9 cellular contexts compared by ENCODE assay signal in the genomic region with DNA sequence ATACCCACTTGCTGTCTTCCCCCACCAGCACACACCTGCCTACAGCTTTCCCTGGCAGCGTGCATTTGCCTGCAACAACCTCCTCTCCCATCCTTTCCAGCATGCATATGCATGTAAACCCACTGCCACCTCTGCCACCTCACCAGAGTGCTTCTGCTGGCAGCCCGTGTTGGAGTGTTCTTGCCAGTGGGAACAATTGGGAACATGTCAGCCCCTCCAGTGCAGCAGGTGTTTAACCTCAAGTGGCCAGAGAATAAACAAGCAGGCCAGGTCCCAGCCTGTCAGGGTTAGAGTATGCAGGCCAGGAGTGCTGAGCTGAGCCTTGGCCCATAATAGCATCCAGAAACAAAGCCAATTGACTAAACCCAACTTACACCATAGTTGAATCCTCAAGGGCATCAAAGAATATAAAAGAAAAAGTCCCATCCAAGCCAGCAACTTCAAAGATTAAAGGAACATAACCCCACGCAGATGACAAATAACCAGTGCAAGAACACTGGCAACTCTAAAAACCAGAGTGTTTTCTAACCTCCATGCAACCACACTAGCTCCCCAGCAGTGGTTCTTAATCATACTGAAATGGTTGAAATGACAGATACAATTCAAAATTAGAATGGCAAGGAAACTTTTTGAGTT.
DNase-seq lines count a peak whose midpoint lies in the region; ATAC-seq, FAIRE-seq and TF ChIP-seq lines count a peak whose summit lies in the region.
"Had no signal": no experiment of that assay in that cellular context is flagged by ENCODE, and none has a peak within 500 bp of the region (broad histone marks: within the 10 kb centered on the region; RNA-seq: fewer than 3 reads in every experiment).

No MANE protein-coding gene starts in this region.

- CTCF ChIA-PET in activated CD4-positive, alpha-beta T cell treated with anti-CD3 and anti-CD28 coated beads for 36 hours (lab: Charles Lee): interaction anchor here (0.7 kb wide), 1 partner anchor 12 kb away, joined by 3 read pairs; no protein-coding TSS in a partner anchor

- intact Hi-C loops in activated CD4-positive, alpha-beta T cell treated with anti-CD3 and anti-CD28 coated beads for 36 hours (cut with DNase I, micrococcal nuclease): loop anchor here (1.0 to 2.0 kb wide), 3 partner anchors 222 to 1214 kb away; no protein-coding TSS in a partner anchor

- peak; percentile 7 for FAIRE-seq in bronchial epithelial cell (lab: Jason Lieb, UNC)

- H3K4me1 Mint-ChIP-seq in activated CD4-positive, alpha-beta T cell treated with anti-CD3 and anti-CD28 coated beads for 36 hours: peaks cover 13% of the 10 kb centered on the region

- H3K36me3 ChIP-seq in bronchial epithelial cell (ENCODE audit: control insufficient read depth, insufficient read depth, low read length): no peaks in the 10 kb centered on the region

- H3K27me3 ChIP-seq in bronchial epithelial cell (ENCODE audit: control insufficient read depth, insufficient read depth, low read length): no peaks in the 10 kb centered on the region

- H3K36me3 Mint-ChIP-seq in activated CD4-positive, alpha-beta T cell treated with anti-CD3 and anti-CD28 coated beads for 36 hours (ENCODE audit: low read depth): no peaks in the 10 kb centered on the region

- H3K4me3 ChIP-seq in bronchial epithelial cell (ENCODE audit: low read depth, low read length): no peak overlapping the region

- peaks cover 5% of the 10 kb centered on the region for H3K9me3 Mint-ChIP-seq in activated CD4-positive, alpha-beta T cell treated with anti-CD3 and anti-CD28 coated beads for 36 hours (ENCODE audit: low read depth)

- no peak for TF ChIP-seq CTCF in bronchial epithelial cell (IDR thresholded peaks at IDR 0.05; ENCODE audit: insufficient read depth, low read length, severe bottlenecking)

- ATAC-seq in activated CD4-positive, alpha-beta T cell treated with anti-CD3 and anti-CD28 coated beads for 36 hours: peak; percentile 90
- ATAC-seq in GM21529 (IDR thresholded peaks at IDR 0.05; ENCODE audit: unreplicated experiment) (peak; percentile 95), HG03460 (IDR thresholded peaks at IDR 0.05; ENCODE audit: unreplicated experiment) (peak; percentile 85)

- POLR2A ChIA-PET in activated CD4-positive, alpha-beta T cell treated with anti-CD3 and anti-CD28 coated beads for 36 hours (lab: Charles Lee): interaction anchor here (0.7 kb wide), 1 partner anchor 725 kb away, joined by 3 read pairs; no protein-coding TSS in a partner anchor

- DNase-seq in activated CD4-positive, alpha-beta T cell treated with anti-CD3 and anti-CD28 coated beads for 36 hours: peak; percentile 57
- DNase-seq in activated CD4-positive, alpha-beta T cell treated with anti-CD3 and anti-CD28 coated beads for 1 hour: no peak
- DNase-seq in bronchial epithelial cell (ENCODE audit: low read depth): no peak
- DNase-seq in central memory CD4-positive, alpha-beta T cell: no peak
- DNase-seq in HK-2 (ENCODE audit: unreplicated experiment): no peak
- DNase-seq in HPDE6-E6E7 (ENCODE audit: extremely low spot score): no peak
- DNase-seq: aorta had no signal

- peaks cover 4% of the 10 kb centered on the region for H3K27me3 Mint-ChIP-seq in activated CD4-positive, alpha-beta T cell treated with anti-CD3 and anti-CD28 coated beads for 36 hours

- peak overlapping the region; percentile 60 for H3K27ac Mint-ChIP-seq in activated CD4-positive, alpha-beta T cell treated with anti-CD3 and anti-CD28 coated beads for 36 hours

- H3K4me3 Mint-ChIP-seq in activated CD4-positive, alpha-beta T cell treated with anti-CD3 and anti-CD28 coated beads for 36 hours: no peak overlapping the region
